In genomic region chr3:48662753-48663488, GRCh38 we compare ENCODE assay signal across 1 cellular context.
A peak's percentile ranks its signal among the peaks of the same experiment; 100 is the strongest.
TF ChIP-seq lines count a peak whose summit lies in the region.

A gene with protein sequence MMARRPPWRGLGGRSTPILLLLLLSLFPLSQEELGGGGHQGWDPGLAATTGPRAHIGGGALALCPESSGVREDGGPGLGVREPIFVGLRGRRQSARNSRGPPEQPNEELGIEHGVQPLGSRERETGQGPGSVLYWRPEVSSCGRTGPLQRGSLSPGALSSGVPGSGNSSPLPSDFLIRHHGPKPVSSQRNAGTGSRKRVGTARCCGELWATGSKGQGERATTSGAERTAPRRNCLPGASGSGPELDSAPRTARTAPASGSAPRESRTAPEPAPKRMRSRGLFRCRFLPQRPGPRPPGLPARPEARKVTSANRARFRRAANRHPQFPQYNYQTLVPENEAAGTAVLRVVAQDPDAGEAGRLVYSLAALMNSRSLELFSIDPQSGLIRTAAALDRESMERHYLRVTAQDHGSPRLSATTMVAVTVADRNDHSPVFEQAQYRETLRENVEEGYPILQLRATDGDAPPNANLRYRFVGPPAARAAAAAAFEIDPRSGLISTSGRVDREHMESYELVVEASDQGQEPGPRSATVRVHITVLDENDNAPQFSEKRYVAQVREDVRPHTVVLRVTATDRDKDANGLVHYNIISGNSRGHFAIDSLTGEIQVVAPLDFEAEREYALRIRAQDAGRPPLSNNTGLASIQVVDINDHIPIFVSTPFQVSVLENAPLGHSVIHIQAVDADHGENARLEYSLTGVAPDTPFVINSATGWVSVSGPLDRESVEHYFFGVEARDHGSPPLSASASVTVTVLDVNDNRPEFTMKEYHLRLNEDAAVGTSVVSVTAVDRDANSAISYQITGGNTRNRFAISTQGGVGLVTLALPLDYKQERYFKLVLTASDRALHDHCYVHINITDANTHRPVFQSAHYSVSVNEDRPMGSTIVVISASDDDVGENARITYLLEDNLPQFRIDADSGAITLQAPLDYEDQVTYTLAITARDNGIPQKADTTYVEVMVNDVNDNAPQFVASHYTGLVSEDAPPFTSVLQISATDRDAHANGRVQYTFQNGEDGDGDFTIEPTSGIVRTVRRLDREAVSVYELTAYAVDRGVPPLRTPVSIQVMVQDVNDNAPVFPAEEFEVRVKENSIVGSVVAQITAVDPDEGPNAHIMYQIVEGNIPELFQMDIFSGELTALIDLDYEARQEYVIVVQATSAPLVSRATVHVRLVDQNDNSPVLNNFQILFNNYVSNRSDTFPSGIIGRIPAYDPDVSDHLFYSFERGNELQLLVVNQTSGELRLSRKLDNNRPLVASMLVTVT (N-terminal part only) (minus strand): TSS chr3:48662886. CDS start chr3:48662634, 252 bp downstream.

TF ChIP-seq in K562, 482 proteins besides CTCF, POLR2A, EP300 and RAD21 (continued from another document):
- 0 out of 2 replicates have a peak, but pooled peaks have one; percentile 15 for TF ChIP-seq THRB (CRISPR knock-in tag; conservative IDR thresholded peaks at IDR 0.05)
- TF ChIP-seq POLR2B (IDR thresholded peaks at IDR 0.05; ENCODE audit: low read depth, partially characterized antibody): peak; percentile 27
- no peak for TF ChIP-seq ETV5 (CRISPR knock-in tag; IDR thresholded peaks at IDR 0.05; ENCODE audit: low read depth)
- TF ChIP-seq MEIS2 (IDR thresholded peaks at IDR 0.05; ENCODE audit: partially characterized antibody): no peak
- TF ChIP-seq ZNF282 (CRISPR knock-in tag; IDR thresholded peaks at IDR 0.05): 0 out of 2 replicates have a peak, but pooled peaks have one; percentile 48
- peak; percentile 93 for TF ChIP-seq ATF7 (IDR thresholded peaks at IDR 0.05)
- no peak for TF ChIP-seq ZFP30 (CRISPR knock-in tag; IDR thresholded peaks at IDR 0.05; ENCODE audit: borderline replicate concordance)
- TF ChIP-seq E2F3 (CRISPR knock-in tag; IDR thresholded peaks at IDR 0.05): no peak
- TF ChIP-seq NR0B1 (IDR thresholded peaks at IDR 0.05; ENCODE audit: partially characterized antibody): no peak
- no peak for TF ChIP-seq SNRNP70 (optimal IDR thresholded peaks at IDR 0.05; ENCODE audit: low read depth, low read length)
- peak in 1 of 2 experiments; percentile 95; a peak in 2 of 4 replicates for TF ChIP-seq FOXK2 (conservative IDR thresholded peaks at IDR 0.05 in 1 of 2, IDR thresholded peaks at IDR 0.05 in 1 of 2; ENCODE audit: low read depth in 2 of 2)
- TF ChIP-seq HMG20B (CRISPR knock-in tag; IDR thresholded peaks at IDR 0.05): no peak
- TF ChIP-seq TEAD4 (IDR thresholded peaks at IDR 0.05; ENCODE audit: low read length): no peak
- no peak for TF ChIP-seq TEAD4 (CRISPR knock-in tag; IDR thresholded peaks at IDR 0.05; ENCODE audit: borderline replicate concordance)
- TF ChIP-seq TEAD1 (CRISPR knock-in tag; IDR thresholded peaks at IDR 0.05): no peak
- TF ChIP-seq, protein P1, sequence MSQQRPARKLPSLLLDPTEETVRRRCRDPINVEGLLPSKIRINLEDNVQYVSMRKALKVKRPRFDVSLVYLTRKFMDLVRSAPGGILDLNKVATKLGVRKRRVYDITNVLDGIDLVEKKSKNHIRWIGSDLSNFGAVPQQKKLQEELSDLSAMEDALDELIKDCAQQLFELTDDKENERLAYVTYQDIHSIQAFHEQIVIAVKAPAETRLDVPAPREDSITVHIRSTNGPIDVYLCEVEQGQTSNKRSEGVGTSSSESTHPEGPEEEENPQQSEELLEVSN (IDR thresholded peaks at IDR 0.05; ENCODE audit: borderline replicate concordance in 1 of 2, extremely low read depth in 1 of 2, insufficient read depth in 1 of 2, insufficient read length in 1 of 2, low read depth in 1 of 2, low read length in 1 of 2, poor library complexity in 1 of 2, severe bottlenecking in 1 of 2): peak; percentile 44 to 71
- TF ChIP-seq ZBTB2 (IDR thresholded peaks at IDR 0.05): no peak
- no peak for TF ChIP-seq CREB1 (IDR thresholded peaks at IDR 0.05)
- TF ChIP-seq CREB1 (CRISPR knock-in tag; IDR thresholded peaks at IDR 0.05): peak; percentile 12; the same call in 1 of the 2 replicates
- TF ChIP-seq NR1H2 (CRISPR knock-in tag; IDR thresholded peaks at IDR 0.05): peak; percentile 31; the same call in 1 of the 2 replicates
- peak in 1 of 2 experiments; percentile 88; a peak in 1 of 4 replicates for TF ChIP-seq NONO (IDR thresholded peaks at IDR 0.05; ENCODE audit: low read depth in 2 of 2, low read length in 1 of 2)
- 0 out of 2 replicates have a peak, but pooled peaks have one; percentile 1 for TF ChIP-seq KAT7 (CRISPR knock-in tag; IDR thresholded peaks at IDR 0.05; ENCODE audit: borderline replicate concordance)
- peak; percentile 34; the same call in 1 of the 2 replicates for TF ChIP-seq CREM (IDR thresholded peaks at IDR 0.05; ENCODE audit: low read depth)
- peak; percentile 69; the same call in 1 of the 2 replicates for TF ChIP-seq ZBTB43 (CRISPR knock-in tag; IDR thresholded peaks at IDR 0.05)
- peak; percentile 83; the same call in 1 of the 2 replicates for TF ChIP-seq MBD2 (IDR thresholded peaks at IDR 0.05; ENCODE audit: borderline replicate concordance, low read depth)
- no peak for TF ChIP-seq FOXK1 (CRISPR knock-in tag; IDR thresholded peaks at IDR 0.05; ENCODE audit: borderline replicate concordance)
- TF ChIP-seq TBP (optimal IDR thresholded peaks at IDR 0.05; ENCODE audit: low read depth, low read length): peak; percentile 21
- TF ChIP-seq, protein P2, sequence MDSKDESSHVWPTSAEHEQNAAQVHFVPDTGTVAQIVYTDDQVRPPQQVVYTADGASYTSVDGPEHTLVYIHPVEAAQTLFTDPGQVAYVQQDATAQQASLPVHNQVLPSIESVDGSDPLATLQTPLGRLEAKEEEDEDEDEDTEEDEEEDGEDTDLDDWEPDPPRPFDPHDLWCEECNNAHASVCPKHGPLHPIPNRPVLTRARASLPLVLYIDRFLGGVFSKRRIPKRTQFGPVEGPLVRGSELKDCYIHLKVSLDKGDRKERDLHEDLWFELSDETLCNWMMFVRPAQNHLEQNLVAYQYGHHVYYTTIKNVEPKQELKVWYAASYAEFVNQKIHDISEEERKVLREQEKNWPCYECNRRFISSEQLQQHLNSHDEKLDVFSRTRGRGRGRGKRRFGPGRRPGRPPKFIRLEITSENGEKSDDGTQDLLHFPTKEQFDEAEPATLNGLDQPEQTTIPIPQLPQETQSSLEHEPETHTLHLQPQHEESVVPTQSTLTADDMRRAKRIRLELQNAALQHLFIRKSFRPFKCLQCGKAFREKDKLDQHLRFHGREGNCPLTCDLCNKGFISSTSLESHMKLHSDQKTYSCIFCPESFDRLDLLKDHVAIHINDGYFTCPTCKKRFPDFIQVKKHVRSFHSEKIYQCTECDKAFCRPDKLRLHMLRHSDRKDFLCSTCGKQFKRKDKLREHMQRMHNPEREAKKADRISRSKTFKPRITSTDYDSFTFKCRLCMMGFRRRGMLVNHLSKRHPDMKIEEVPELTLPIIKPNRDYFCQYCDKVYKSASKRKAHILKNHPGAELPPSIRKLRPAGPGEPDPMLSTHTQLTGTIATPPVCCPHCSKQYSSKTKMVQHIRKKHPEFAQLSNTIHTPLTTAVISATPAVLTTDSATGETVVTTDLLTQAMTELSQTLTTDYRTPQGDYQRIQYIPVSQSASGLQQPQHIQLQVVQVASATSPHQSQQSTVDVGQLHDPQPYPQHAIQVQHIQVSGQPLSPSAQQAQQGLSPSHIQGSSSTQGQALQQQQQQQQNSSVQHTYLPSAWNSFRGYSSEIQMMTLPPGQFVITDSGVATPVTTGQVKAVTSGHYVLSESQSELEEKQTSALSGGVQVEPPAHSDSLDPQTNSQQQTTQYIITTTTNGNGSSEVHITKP (IDR thresholded peaks at IDR 0.05; ENCODE audit: partially characterized antibody): peak; percentile 99
- TF ChIP-seq TAF1 (IDR thresholded peaks at IDR 0.05; ENCODE audit: control insufficient read depth, extremely low read depth, insufficient read depth, low read length, severe bottlenecking): peak; percentile 19
- TF ChIP-seq EHMT2 (IDR thresholded peaks at IDR 0.05): peak; percentile 63
- peak; percentile 86; the same call in 1 of the 2 replicates for TF ChIP-seq ZNF224 (CRISPR knock-in tag; IDR thresholded peaks at IDR 0.05)
- TF ChIP-seq SIX5 (IDR thresholded peaks at IDR 0.05; ENCODE audit: borderline replicate concordance in 1 of 2, insufficient read depth in 1 of 2, low read depth in 1 of 2, low read length in 2 of 2): peak; percentile 18 to 37; a peak in 1 of 4 replicates
- TF ChIP-seq POLR2G (IDR thresholded peaks at IDR 0.05; ENCODE audit: low read depth, low read length): peak; percentile 53
- TF ChIP-seq RBFOX2 (IDR thresholded peaks at IDR 0.05; ENCODE audit: low read depth, low read length): peak; percentile 12; the same call in 1 of the 2 replicates
- no peak for TF ChIP-seq MTA1 (IDR thresholded peaks at IDR 0.05; ENCODE audit: borderline replicate concordance)
- no peak for TF ChIP-seq SMARCB1 (IDR thresholded peaks at IDR 0.05; ENCODE audit: insufficient read length, low read depth)
- TF ChIP-seq, protein P3, sequence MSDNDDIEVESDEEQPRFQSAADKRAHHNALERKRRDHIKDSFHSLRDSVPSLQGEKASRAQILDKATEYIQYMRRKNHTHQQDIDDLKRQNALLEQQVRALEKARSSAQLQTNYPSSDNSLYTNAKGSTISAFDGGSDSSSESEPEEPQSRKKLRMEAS (CRISPR knock-in tag; IDR thresholded peaks at IDR 0.05): no peak
- no peak for TF ChIP-seq U2AF1 (optimal IDR thresholded peaks at IDR 0.05; ENCODE audit: low read depth, low read length)
- 0 out of 2 replicates have a peak, but pooled peaks have one; percentile 29 for TF ChIP-seq CBFB (CRISPR knock-in tag; IDR thresholded peaks at IDR 0.05)
- TF ChIP-seq MXD1 (CRISPR knock-in tag; IDR thresholded peaks at IDR 0.05; ENCODE audit: borderline replicate concordance, poor library complexity, severe bottlenecking): no peak
- TF ChIP-seq JUND (IDR thresholded peaks at IDR 0.05; ENCODE audit: borderline replicate concordance, low read depth, low read length): peak; percentile 90
- no peak for TF ChIP-seq JUND (tag; IDR thresholded peaks at IDR 0.05; ENCODE audit: borderline replicate concordance, low read depth, low read length)
- TF ChIP-seq SRSF9 (IDR thresholded peaks at IDR 0.05; ENCODE audit: borderline replicate concordance, low read depth, low read length): no peak
- TF ChIP-seq ZNF766 (CRISPR knock-in tag; conservative IDR thresholded peaks at IDR 0.05): 0 out of 2 replicates have a peak, but pooled peaks have one; percentile 9
- no peak for TF ChIP-seq GABPB1 (CRISPR knock-in tag; IDR thresholded peaks at IDR 0.05)
